2 cellular contexts compared by ENCODE assay signal in the genomic region with DNA sequence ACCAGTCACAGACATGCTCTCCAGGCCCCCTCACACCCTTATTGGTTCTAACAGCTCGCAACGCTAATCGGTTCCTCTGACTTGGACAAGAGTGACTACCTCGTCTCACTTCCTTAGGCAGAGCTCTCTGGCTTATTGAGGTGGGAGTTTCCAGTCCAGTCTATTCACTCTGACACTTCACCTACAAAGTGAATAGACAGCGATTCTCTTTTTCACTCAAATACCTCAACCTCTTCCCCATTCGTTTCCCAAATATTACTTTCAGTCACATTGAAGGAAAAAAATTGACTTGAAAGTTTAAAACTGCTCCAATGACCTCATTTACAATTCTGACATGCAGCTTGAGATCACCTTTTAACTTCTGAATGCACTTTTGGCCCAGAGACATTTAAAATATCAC.
TF ChIP-seq lines count a peak whose summit lies in the region.

No MANE protein-coding gene starts in this region.

TF ChIP-seq in GM23338, 12 proteins besides CTCF, POLR2A, EP300 and RAD21:
- TF ChIP-seq EZH2phosphoT487 (IDR thresholded peaks at IDR 0.05; ENCODE audit: unreplicated experiment) (no peak), ZNF331 (CRISPR knock-in tag; IDR thresholded peaks at IDR 0.05; ENCODE audit: low read depth) (no peak), STAT1 (IDR thresholded peaks at IDR 0.05; ENCODE audit: unreplicated experiment) (no peak), ZNF114 (CRISPR knock-in tag; IDR thresholded peaks at IDR 0.05) (no peak), JUNB (IDR thresholded peaks at IDR 0.05; ENCODE audit: unreplicated experiment) (no peak), CREB1 (CRISPR knock-in tag; IDR thresholded peaks at IDR 0.05; ENCODE audit: low read depth) (no peak), NANOG (IDR thresholded peaks at IDR 0.05; ENCODE audit: borderline replicate concordance) (no peak)

TF ChIP-seq in GM12878, 131 proteins besides CTCF, POLR2A, EP300 and RAD21:
- TF ChIP-seq PAX5 (IDR thresholded peaks at IDR 0.05; ENCODE audit: borderline replicate concordance, low read depth, low read length) (no peak), IKZF2 (IDR thresholded peaks at IDR 0.05) (peak; percentile 60 to 66; a peak in 3 of 4 replicates), SIN3A (IDR thresholded peaks at IDR 0.05; ENCODE audit: low read depth, low read length) (no peak), HCFC1 (IDR thresholded peaks at IDR 0.05; ENCODE audit: low read length) (no peak), RELA (IDR thresholded peaks at IDR 0.05; ENCODE audit: borderline replicate concordance, partially characterized antibody) (no peak), POLR2AphosphoS2 (IDR thresholded peaks at IDR 0.05; ENCODE audit: low read depth, low read length) (no peak), TARDBP (IDR thresholded peaks at IDR 0.05; ENCODE audit: borderline replicate concordance) (no peak), SPI1 (IDR thresholded peaks at IDR 0.05; ENCODE audit: borderline replicate concordance, insufficient read depth, low read depth, low read length) (peak; percentile 62; the same call in 1 of the 2 replicates), SIX5 (IDR thresholded peaks at IDR 0.05; ENCODE audit: low read depth, low read length, severe bottlenecking) (no peak), ATF2 (IDR thresholded peaks at IDR 0.05; ENCODE audit: low read length) (peak; percentile 81), ZBTB40 (IDR thresholded peaks at IDR 0.05; ENCODE audit: borderline replicate concordance) (no peak), SRF (IDR thresholded peaks at IDR 0.05; ENCODE audit: low read depth in 2 of 2, low read length in 2 of 2) (no peak), PKNOX1 (IDR thresholded peaks at IDR 0.05) (no peak), CHD4 (IDR thresholded peaks at IDR 0.05) (no peak), NFIC (IDR thresholded peaks at IDR 0.05; ENCODE audit: low read depth, low read length) (peak; percentile 72; the same call in 1 of the 2 replicates), NFYA (IDR thresholded peaks at IDR 0.05; ENCODE audit: borderline replicate concordance, low read depth, low read length) (no peak), RUNX3 (IDR thresholded peaks at IDR 0.05; ENCODE audit: low read length) (0 out of 2 replicates have a peak, but pooled peaks have one; percentile 19), BMI1 (IDR thresholded peaks at IDR 0.05; ENCODE audit: borderline replicate concordance) (no peak), ZNF207 (IDR thresholded peaks at IDR 0.05; ENCODE audit: borderline replicate concordance) (no peak), HDGF (IDR thresholded peaks at IDR 0.05) (no peak), ZNF384 (IDR thresholded peaks at IDR 0.05; ENCODE audit: borderline replicate concordance, low read depth, low read length) (no peak), BACH1 (IDR thresholded peaks at IDR 0.05; ENCODE audit: borderline replicate concordance) (no peak), POLR2AphosphoS5 (IDR thresholded peaks at IDR 0.05; ENCODE audit: low read length) (no peak), CHD2 (IDR thresholded peaks at IDR 0.05; ENCODE audit: borderline replicate concordance, low read depth, low read length) (no peak), SREBF1 (IDR thresholded peaks at IDR 0.05; ENCODE audit: low read length) (no peak), TCF12 (IDR thresholded peaks at IDR 0.05; ENCODE audit: low read depth, low read length) (no peak), EED (IDR thresholded peaks at IDR 0.05; ENCODE audit: low read depth) (peak; percentile 80), TCF3 (IDR thresholded peaks at IDR 0.05; ENCODE audit: borderline replicate concordance, insufficient read depth, low read depth, low read length) (no peak), CBX5 (IDR thresholded peaks at IDR 0.05; ENCODE audit: low read depth) (no peak), ATF7 (IDR thresholded peaks at IDR 0.05; ENCODE audit: low read depth) (peak; percentile 68), CBX3 (IDR thresholded peaks at IDR 0.05; ENCODE audit: borderline replicate concordance, low read depth) (no peak), BCL11A (IDR thresholded peaks at IDR 0.05; ENCODE audit: low read depth, low read length) (no peak), ZNF217 (IDR thresholded peaks at IDR 0.05) (no peak), CREB1 (IDR thresholded peaks at IDR 0.05; ENCODE audit: low read depth) (no peak), HDAC6 (IDR thresholded peaks at IDR 0.05; ENCODE audit: unreplicated experiment) (no peak), ETV6 (conservative IDR thresholded peaks at IDR 0.05 in 1 of 2, IDR thresholded peaks at IDR 0.05 in 1 of 2; ENCODE audit: borderline replicate concordance in 1 of 2, low read depth in 1 of 2) (peak in 1 of 2 experiments; percentile 47; a peak in 1 of 4 replicates), JUNB (IDR thresholded peaks at IDR 0.05) (peak; percentile 65), NBN (IDR thresholded peaks at IDR 0.05) (no peak), MXI1 (IDR thresholded peaks at IDR 0.05; ENCODE audit: low read depth, low read length) (no peak), MEF2A (IDR thresholded peaks at IDR 0.05; ENCODE audit: insufficient read depth, low read depth, low read length) (no peak)
- TF ChIP-seq, protein P1, sequence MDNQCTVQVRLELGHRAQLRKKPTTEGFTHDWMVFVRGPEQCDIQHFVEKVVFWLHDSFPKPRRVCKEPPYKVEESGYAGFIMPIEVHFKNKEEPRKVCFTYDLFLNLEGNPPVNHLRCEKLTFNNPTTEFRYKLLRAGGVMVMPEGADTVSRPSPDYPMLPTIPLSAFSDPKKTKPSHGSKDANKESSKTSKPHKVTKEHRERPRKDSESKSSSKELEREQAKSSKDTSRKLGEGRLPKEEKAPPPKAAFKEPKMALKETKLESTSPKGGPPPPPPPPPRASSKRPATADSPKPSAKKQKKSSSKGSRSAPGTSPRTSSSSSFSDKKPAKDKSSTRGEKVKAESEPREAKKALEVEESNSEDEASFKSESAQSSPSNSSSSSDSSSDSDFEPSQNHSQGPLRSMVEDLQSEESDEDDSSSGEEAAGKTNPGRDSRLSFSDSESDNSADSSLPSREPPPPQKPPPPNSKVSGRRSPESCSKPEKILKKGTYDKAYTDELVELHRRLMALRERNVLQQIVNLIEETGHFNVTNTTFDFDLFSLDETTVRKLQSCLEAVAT (IDR thresholded peaks at IDR 0.05): no peak
- TF ChIP-seq, protein P2, sequence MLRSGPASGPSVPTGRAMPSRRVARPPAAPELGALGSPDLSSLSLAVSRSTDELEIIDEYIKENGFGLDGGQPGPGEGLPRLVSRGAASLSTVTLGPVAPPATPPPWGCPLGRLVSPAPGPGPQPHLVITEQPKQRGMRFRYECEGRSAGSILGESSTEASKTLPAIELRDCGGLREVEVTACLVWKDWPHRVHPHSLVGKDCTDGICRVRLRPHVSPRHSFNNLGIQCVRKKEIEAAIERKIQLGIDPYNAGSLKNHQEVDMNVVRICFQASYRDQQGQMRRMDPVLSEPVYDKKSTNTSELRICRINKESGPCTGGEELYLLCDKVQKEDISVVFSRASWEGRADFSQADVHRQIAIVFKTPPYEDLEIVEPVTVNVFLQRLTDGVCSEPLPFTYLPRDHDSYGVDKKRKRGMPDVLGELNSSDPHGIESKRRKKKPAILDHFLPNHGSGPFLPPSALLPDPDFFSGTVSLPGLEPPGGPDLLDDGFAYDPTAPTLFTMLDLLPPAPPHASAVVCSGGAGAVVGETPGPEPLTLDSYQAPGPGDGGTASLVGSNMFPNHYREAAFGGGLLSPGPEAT (IDR thresholded peaks at IDR 0.05; ENCODE audit: low read depth): peak; percentile 62
- TF ChIP-seq, protein P3, sequence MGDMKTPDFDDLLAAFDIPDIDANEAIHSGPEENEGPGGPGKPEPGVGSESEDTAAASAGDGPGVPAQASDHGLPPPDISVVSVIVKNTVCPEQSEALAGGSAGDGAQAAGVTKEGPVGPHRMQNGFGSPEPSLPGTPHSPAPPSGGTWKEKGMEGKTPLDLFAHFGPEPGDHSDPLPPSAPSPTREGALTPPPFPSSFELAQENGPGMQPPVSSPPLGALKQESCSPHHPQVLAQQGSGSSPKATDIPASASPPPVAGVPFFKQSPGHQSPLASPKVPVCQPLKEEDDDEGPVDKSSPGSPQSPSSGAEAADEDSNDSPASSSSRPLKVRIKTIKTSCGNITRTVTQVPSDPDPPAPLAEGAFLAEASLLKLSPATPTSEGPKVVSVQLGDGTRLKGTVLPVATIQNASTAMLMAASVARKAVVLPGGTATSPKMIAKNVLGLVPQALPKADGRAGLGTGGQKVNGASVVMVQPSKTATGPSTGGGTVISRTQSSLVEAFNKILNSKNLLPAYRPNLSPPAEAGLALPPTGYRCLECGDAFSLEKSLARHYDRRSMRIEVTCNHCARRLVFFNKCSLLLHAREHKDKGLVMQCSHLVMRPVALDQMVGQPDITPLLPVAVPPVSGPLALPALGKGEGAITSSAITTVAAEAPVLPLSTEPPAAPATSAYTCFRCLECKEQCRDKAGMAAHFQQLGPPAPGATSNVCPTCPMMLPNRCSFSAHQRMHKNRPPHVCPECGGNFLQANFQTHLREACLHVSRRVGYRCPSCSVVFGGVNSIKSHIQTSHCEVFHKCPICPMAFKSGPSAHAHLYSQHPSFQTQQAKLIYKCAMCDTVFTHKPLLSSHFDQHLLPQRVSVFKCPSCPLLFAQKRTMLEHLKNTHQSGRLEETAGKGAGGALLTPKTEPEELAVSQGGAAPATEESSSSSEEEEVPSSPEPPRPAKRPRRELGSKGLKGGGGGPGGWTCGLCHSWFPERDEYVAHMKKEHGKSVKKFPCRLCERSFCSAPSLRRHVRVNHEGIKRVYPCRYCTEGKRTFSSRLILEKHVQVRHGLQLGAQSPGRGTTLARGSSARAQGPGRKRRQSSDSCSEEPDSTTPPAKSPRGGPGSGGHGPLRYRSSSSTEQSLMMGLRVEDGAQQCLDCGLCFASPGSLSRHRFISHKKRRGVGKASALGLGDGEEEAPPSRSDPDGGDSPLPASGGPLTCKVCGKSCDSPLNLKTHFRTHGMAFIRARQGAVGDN (IDR thresholded peaks at IDR 0.05): no peak
- TF ChIP-seq, protein P4, sequence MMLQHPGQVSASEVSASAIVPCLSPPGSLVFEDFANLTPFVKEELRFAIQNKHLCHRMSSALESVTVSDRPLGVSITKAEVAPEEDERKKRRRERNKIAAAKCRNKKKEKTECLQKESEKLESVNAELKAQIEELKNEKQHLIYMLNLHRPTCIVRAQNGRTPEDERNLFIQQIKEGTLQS (IDR thresholded peaks at IDR 0.05; ENCODE audit: borderline replicate concordance, extremely low read depth, low read depth, low read length): no peak
